Comparison of ENCODE assay signal across 9 cellular contexts in genomic region chr18:56748698-56749268, GRCh38.
DNase-seq lines count a peak whose midpoint lies in the region; ATAC-seq, FAIRE-seq and TF ChIP-seq lines count a peak whose summit lies in the region.
"Had no signal": no experiment of that assay in that cellular context is flagged by ENCODE, and none has a peak within 500 bp of the region (broad histone marks: within the 10 kb centered on the region; RNA-seq: fewer than 3 reads in every experiment).

No MANE protein-coding gene starts in this region.

- H3K27ac Mint-ChIP-seq in activated naive CD4-positive, alpha-beta T cell treated with anti-CD3 and anti-CD28 coated beads for 36 hours, result no peak overlapping the region
- no peak overlapping the region for H3K27ac Mint-ChIP-seq in activated naive CD4-positive, alpha-beta T cell treated with anti-CD3 and anti-CD28 coated beads, Interleukin-2, amount 50 U/mL, for 72 hours
- H3K27ac Mint-ChIP-seq in WTC11, result no peak overlapping the region
- H3K27ac Mint-ChIP-seq in immature natural killer cell, result no peak overlapping the region

- POLR2A ChIA-PET in WTC11 (lab: Charles Lee), result no interaction called here

- no peak overlapping the region for H3K27ac ChIP-seq in upper lobe of right lung

- peak; percentile 10 for DNase-seq in activated naive CD4-positive, alpha-beta T cell treated with anti-CD3 and anti-CD28 coated beads for 36 hours
- no peak for DNase-seq in activated naive CD4-positive, alpha-beta T cell treated with anti-CD3 and anti-CD28 coated beads, Interleukin-2, amount 50 U/mL, for 72 hours (ENCODE audit: low spot score in 2 of 2)
- DNase-seq in NCI-H2081 treated with DMSO at 0.1 percent for 48 hours (lab: John Stamatoyannopoulos, UW) (peak; percentile 28), WTC11 (ENCODE audit: low spot score) (no peak), immature natural killer cell (peak in 2 of 3 donors; percentile 4 to 11), upper lobe of right lung (no peak), GM12891 (ENCODE audit: insufficient read length, low spot score) (no peak)
- no peak for DNase-seq in activated naive CD4-positive, alpha-beta T cell (lab: John Stamatoyannopoulos, UW)

- H3K27me3 ChIP-seq in upper lobe of right lung, result no peaks in the 10 kb centered on the region

- H3K4me3 ChIP-seq in upper lobe of right lung, result no peak overlapping the region

- no peaks in the 10 kb centered on the region for H3K36me3 Mint-ChIP-seq in activated naive CD4-positive, alpha-beta T cell treated with anti-CD3 and anti-CD28 coated beads for 36 hours (ENCODE audit: low read depth)
- no peaks in the 10 kb centered on the region for H3K36me3 Mint-ChIP-seq in activated naive CD4-positive, alpha-beta T cell treated with anti-CD3 and anti-CD28 coated beads, Interleukin-2, amount 50 U/mL, for 72 hours
- no peaks in the 10 kb centered on the region for H3K36me3 Mint-ChIP-seq in WTC11
- no peaks in the 10 kb centered on the region for H3K36me3 Mint-ChIP-seq in immature natural killer cell
- H3K36me3 Mint-ChIP-seq: activated naive CD4-positive, alpha-beta T cell treated with anti-CD3 and anti-CD28 coated beads, Interleukin-2, amount 50 U/mL, for 24 hours had no signal

- no peak for ATAC-seq in activated naive CD4-positive, alpha-beta T cell treated with anti-CD3 and anti-CD28 coated beads, Interleukin-2, amount 50 U/mL, for 72 hours
- ATAC-seq in WTC11 (no peak), upper lobe of right lung (no peak)

- H3K9me3 Mint-ChIP-seq in activated naive CD4-positive, alpha-beta T cell treated with anti-CD3 and anti-CD28 coated beads for 36 hours, result no peaks in the 10 kb centered on the region
- no peaks in the 10 kb centered on the region for H3K9me3 Mint-ChIP-seq in activated naive CD4-positive, alpha-beta T cell treated with anti-CD3 and anti-CD28 coated beads, Interleukin-2, amount 50 U/mL, for 72 hours
- no peaks in the 10 kb centered on the region for H3K9me3 Mint-ChIP-seq in WTC11
- H3K9me3 Mint-ChIP-seq in immature natural killer cell, result no peaks in the 10 kb centered on the region
- H3K9me3 Mint-ChIP-seq: activated naive CD4-positive, alpha-beta T cell treated with anti-CD3 and anti-CD28 coated beads, Interleukin-2, amount 50 U/mL, for 24 hours had no signal

- H3K4me1 Mint-ChIP-seq in activated naive CD4-positive, alpha-beta T cell treated with anti-CD3 and anti-CD28 coated beads for 36 hours (ENCODE audit: low read depth), result peaks cover 16% of the 10 kb centered on the region
- H3K4me1 Mint-ChIP-seq in WTC11 (no peaks in the 10 kb centered on the region), immature natural killer cell (peaks cover 21 to 24% of the 10 kb centered on the region in 2 donors)

- no peaks in the 10 kb centered on the region for H3K36me3 ChIP-seq in upper lobe of right lung

- intact Hi-C loops in activated naive CD4-positive, alpha-beta T cell treated with anti-CD3 and anti-CD28 coated beads for 36 hours (cut with micrococcal nuclease), result loop anchor here (1.0 to 2.0 kb wide), 3 partner anchors 690 to 814 kb away; no protein-coding TSS in a partner anchor
- intact Hi-C loops in upper lobe of right lung (cut with DNase I), result no loop called here

- no peak for TF ChIP-seq POLR2A in GM12891 (IDR thresholded peaks at IDR 0.05; ENCODE audit: low read depth, low read length)

- CTCF ChIA-PET in activated naive CD4-positive, alpha-beta T cell treated with anti-CD3 and anti-CD28 coated beads for 36 hours (lab: Charles Lee), result interaction anchor here (0.5 to 1.2 kb wide), 5 partner anchors 12 to 1210 kb away, joined by 3 to 4 read pairs (median 3); no protein-coding TSS in a partner anchor
- CTCF ChIA-PET in WTC11 (lab: Charles Lee), result interaction anchor here (0.7 kb wide), 1 partner anchor 500 kb away, joined by 3 read pairs; no protein-coding TSS in a partner anchor

- no peak overlapping the region for H3K4me3 Mint-ChIP-seq in activated naive CD4-positive, alpha-beta T cell treated with anti-CD3 and anti-CD28 coated beads for 36 hours
- no peak overlapping the region for H3K4me3 Mint-ChIP-seq in WTC11
- no peak overlapping the region for H3K4me3 Mint-ChIP-seq in immature natural killer cell
- H3K4me3 Mint-ChIP-seq: activated naive CD4-positive, alpha-beta T cell treated with anti-CD3 and anti-CD28 coated beads, Interleukin-2, amount 50 U/mL, for 24 hours had no signal

- H3K4me1 ChIP-seq in upper lobe of right lung, result no peaks in the 10 kb centered on the region

- FAIRE-seq in GM12891 (lab: Jason Lieb, UNC), result no peak

- H3K9me3 ChIP-seq in upper lobe of right lung, result no peaks in the 10 kb centered on the region

- no peaks in the 10 kb centered on the region for H3K27me3 Mint-ChIP-seq in activated naive CD4-positive, alpha-beta T cell treated with anti-CD3 and anti-CD28 coated beads for 36 hours (ENCODE audit: low read depth)
- H3K27me3 Mint-ChIP-seq in WTC11 (ENCODE audit: low read depth), result no peaks in the 10 kb centered on the region
- no peaks in the 10 kb centered on the region for H3K27me3 Mint-ChIP-seq in immature natural killer cell (ENCODE audit: low read depth in 3 of 3)
- H3K27me3 Mint-ChIP-seq: activated naive CD4-positive, alpha-beta T cell treated with anti-CD3 and anti-CD28 coated beads, Interleukin-2, amount 50 U/mL, for 24 hours had no signal

- TF ChIP-seq CTCF in WTC11 (IDR thresholded peaks at IDR 0.05), result 0 out of 2 replicates have a peak, but pooled peaks have one; percentile 21
- TF ChIP-seq CTCF in upper lobe of right lung (IDR thresholded peaks at IDR 0.05), result peak; percentile 66

TF ChIP-seq in WTC11, 78 proteins besides CTCF, POLR2A, EP300 and RAD21 (continues in another document):
- TF ChIP-seq SP1 (CRISPR knock-in tag; conservative IDR thresholded peaks at IDR 0.05) (no peak), AR (CRISPR knock-in tag; IDR thresholded peaks at IDR 0.05) (no peak), TP53 (CRISPR knock-in tag; IDR thresholded peaks at IDR 0.05) (no peak), PREB (CRISPR knock-in tag; IDR thresholded peaks at IDR 0.05; ENCODE audit: borderline replicate concordance) (no peak)

TF ChIP-seq in GM12891, 5 proteins besides CTCF, POLR2A, EP300 and RAD21:
- TF ChIP-seq POU2F2 (IDR thresholded peaks at IDR 0.05; ENCODE audit: low read depth, low read length), result no peak
- no peak for TF ChIP-seq POLR2AphosphoS5 (IDR thresholded peaks at IDR 0.05; ENCODE audit: low read depth, low read length)
- no peak for TF ChIP-seq PAX5 (IDR thresholded peaks at IDR 0.05; ENCODE audit: insufficient read depth, low read length, severe bottlenecking)
- no peak for TF ChIP-seq SPI1 (IDR thresholded peaks at IDR 0.05; ENCODE audit: low read depth, low read length)
- TF ChIP-seq TAF1 (IDR thresholded peaks at IDR 0.05; ENCODE audit: low read depth, low read length), result no peak

Comparison
In these comparisons a context has a peak if more than half of its experiments do, and no peak if none do; other contexts are left out.
1. DNase-seq: peak in activated naive CD4-positive, alpha-beta T cell treated with anti-CD3 and anti-CD28 coated beads for 36 hours (single experiment), NCI-H2081 treated with DMSO at 0.1 percent for 48 hours (single experiment) and immature natural killer cell (2 of 3); none in activated naive CD4-positive, alpha-beta T cell treated with anti-CD3 and anti-CD28 coated beads, Interleukin-2, amount 50 U/mL, for 72 hours (0 of 2), WTC11 (single experiment), upper lobe of right lung (single experiment), GM12891 (single experiment) and activated naive CD4-positive, alpha-beta T cell (0 of 4).